Comparison of ENCODE assay signal across 21 cellular contexts in the genomic region with DNA sequence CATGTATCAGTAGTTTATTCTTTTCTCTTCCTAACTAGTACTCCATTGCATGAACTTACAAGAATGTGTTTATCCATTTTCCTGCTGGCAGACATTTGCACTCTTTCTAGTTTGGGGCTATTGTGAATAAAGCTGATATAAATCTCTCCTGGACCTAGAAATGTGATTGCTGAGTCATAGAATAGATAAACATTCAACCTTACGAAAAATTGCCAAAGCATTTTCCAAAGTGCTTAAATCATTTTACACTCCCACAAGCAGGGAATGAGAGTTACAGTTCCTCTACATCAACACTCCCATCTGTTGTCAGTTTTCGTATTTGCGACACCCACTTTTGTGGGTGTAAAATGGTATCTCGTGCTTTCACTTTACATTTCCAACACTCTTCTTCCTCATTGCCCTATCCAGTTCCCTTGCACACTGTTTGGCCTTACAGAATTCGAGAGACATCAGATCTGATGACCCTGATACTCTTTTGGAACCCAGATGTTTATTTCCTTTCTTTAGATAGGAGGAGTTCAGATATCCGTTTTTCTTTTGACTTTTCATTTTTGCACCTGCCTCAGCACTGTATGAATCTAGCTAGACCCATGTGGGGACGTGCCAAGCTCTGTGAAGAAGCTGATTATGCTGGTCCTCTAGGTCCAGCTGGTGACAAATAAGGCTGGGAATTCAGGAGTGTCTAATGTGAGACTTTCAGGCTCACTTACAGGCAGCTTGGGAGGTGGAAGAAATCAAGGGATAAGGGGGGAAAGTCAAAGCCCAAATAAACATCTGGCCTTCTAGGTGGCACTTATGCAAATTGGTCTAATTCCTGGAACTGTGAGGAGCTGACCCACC. TPM values are rescaled to one million over a fixed set of nuclear protein-coding genes. Genes with fewer than 3 reads are reported as not detected.
DNase-seq lines count a peak whose midpoint lies in the region; TF ChIP-seq lines count a peak whose summit lies in the region.
"Had no signal": no experiment of that assay in that cellular context is flagged by ENCODE, and none has a peak within 500 bp of the region (broad histone marks: within the 10 kb centered on the region; RNA-seq: fewer than 3 reads in every experiment).

No MANE protein-coding gene starts in this region.

- in situ Hi-C loops in astrocyte of the spinal cord (cut with HindIII; ENCODE audit: low sequenced_read_pairs) = loop anchor here (25.0 kb wide), 1 partner anchor 403 kb away; no protein-coding TSS in a partner anchor
- in situ Hi-C loops in GM13977 (cut with MboI; ENCODE audit: low pct_unique_long_range_greater_than_20kb, low sequenced_read_pairs, unreplicated experiment) = no loop called here

- no peaks in the 10 kb centered on the region for H3K9me3 ChIP-seq in osteoblast (ENCODE audit: low read depth, low read length)
- H3K9me3 ChIP-seq: heart right ventricle, pancreas, stomach had no signal

- H3K36me3 ChIP-seq in osteoblast (ENCODE audit: insufficient read depth, low read length) = no peaks in the 10 kb centered on the region
- H3K36me3 ChIP-seq: heart right ventricle, pancreas, stomach had no signal

- H3K4me3 ChIP-seq in astrocyte of the spinal cord (ENCODE audit: low read depth, low read length) (no peak overlapping the region), osteoblast (ENCODE audit: insufficient read depth, low read length) (no peak overlapping the region)
- H3K4me3 ChIP-seq: heart right ventricle, pancreas, stomach had no signal

- TF ChIP-seq CTCF in astrocyte of the spinal cord (IDR thresholded peaks at IDR 0.05; ENCODE audit: low read depth, low read length) (no peak), osteoblast (IDR thresholded peaks at IDR 0.05; ENCODE audit: extremely low read depth, low read depth, low read length) (no peak), GM13977 (IDR thresholded peaks at IDR 0.05; ENCODE audit: extremely low read depth, insufficient read depth, missing control alignments) (no peak)

- H3K4me2 ChIP-seq in osteoblast (ENCODE audit: insufficient read depth, low read length) = peak overlapping the region; percentile 17
- H3K4me2 ChIP-seq: KMS-11 had no signal

- H3K79me2 ChIP-seq in osteoblast (ENCODE audit: insufficient read depth, low read length) = no peaks in the 10 kb centered on the region

- H4K20me1 ChIP-seq in osteoblast (ENCODE audit: insufficient read depth, low read length) = no peaks in the 10 kb centered on the region

- no peak overlapping the region for H2AFZ ChIP-seq in osteoblast (ENCODE audit: low read length)

- peaks cover 33% of the 10 kb centered on the region for H3K4me1 ChIP-seq in osteoblast (ENCODE audit: insufficient read depth, low read length)
- H3K4me1 ChIP-seq: pancreas had no signal

- peaks cover 4% of the 10 kb centered on the region for H3K27me3 ChIP-seq in osteoblast (ENCODE audit: insufficient read depth, low read length)
- H3K27me3 ChIP-seq: pancreas had no signal

- DNase-seq in EL = peak; percentile 25
- peak; percentile 83 for DNase-seq in NCI-H524 treated with DMSO at 0.1 percent for 48 hours (lab: John Stamatoyannopoulos, UW)
- peak; percentile 42 for DNase-seq in astrocyte of the spinal cord (ENCODE audit: low read depth, low spot score)
- DNase-seq in osteoblast (ENCODE audit: insufficient read length, low spot score, missing footprints) = no peak
- no peak for DNase-seq in OCI-M1 (lab: John Stamatoyannopoulos, UW)
- no peak for DNase-seq in UCSD-AML1 (lab: John Stamatoyannopoulos, UW; ENCODE audit: unreplicated experiment)
- no peak for DNase-seq in GM13977 (ENCODE audit: low spot score)
- DNase-seq in NK-92 treated with Interleukin-12 subunit alpha and Interleukin-12 subunit beta, amount 100 ng/mL, for 24 hours (lab: John Stamatoyannopoulos, UW) = no peak
- DNase-seq: activated CD4-positive, alpha-beta T cell treated with anti-CD3 and anti-CD28 coated beads, Interleukin-2, amount 50 U/mL, for 1 hour; activated naive CD8-positive, alpha-beta T cell treated with anti-CD3 and anti-CD28 coated beads, Interleukin-2, amount 50 U/mL, for 24 hours; activated T-cell treated with anti-CD3 and anti-CD28 coated beads, Interleukin-2, amount 50 U/mL, for 4 hours; heart right ventricle; kidney glomerular epithelial cell; NCI-H1436 treated with DMSO at 0.1 percent for 48 hours; NCI-H748 treated with DMSO at 0.1 percent for 48 hours; pancreas; SIG-M5; stomach had no signal

- no peak overlapping the region for H3K27ac ChIP-seq in osteoblast (ENCODE audit: low read depth, low read length)
- H3K27ac ChIP-seq: C4-2B, KMS-11, pancreas, stomach had no signal

RNA-seq across cellular contexts. Expression of gene SOX9, which starts 14.0 kb away (rescaled TPM):
- 6.5 and 8.3 TPM in 2 replicates for total RNA-seq in osteoblast
- total RNA-seq: mononuclear cell had no signal

Comparison
In these comparisons a context has a peak if more than half of its experiments do, and no peak if none do; other contexts are left out.
1. DNase-seq: peak in EL (single experiment), NCI-H524 treated with DMSO at 0.1 percent for 48 hours (single experiment) and astrocyte of the spinal cord (single experiment); none in osteoblast (single experiment), OCI-M1 (single experiment), UCSD-AML1 (single experiment), GM13977 (single experiment) and NK-92 treated with Interleukin-12 subunit alpha and Interleukin-12 subunit beta, amount 100 ng/mL, for 24 hours (single experiment).